In the genomic region with DNA sequence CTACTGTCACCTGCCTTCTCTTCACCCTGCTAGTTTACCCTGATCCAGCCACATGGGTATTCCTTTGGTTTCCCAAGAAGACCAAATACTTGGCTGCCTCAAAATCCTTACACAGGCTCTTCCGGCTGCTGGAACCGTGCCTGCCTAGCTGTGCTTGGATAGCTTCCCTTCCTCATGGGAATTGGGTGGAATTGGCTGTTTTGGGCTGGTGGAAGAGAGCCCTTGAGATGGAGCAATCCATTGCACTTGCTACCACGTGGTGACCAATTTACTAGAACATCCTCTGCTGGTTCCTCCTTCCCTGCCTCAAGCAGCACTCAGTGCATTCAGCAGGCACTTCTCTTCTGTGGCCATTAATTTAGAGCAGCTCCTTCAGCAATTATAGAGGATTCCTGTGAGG, we compare ENCODE assay signal across 15 cellular contexts.
DNase-seq lines count a peak whose midpoint lies in the region; ATAC-seq and TF ChIP-seq lines count a peak whose summit lies in the region.
"Had no signal": no experiment of that assay in that cellular context is flagged by ENCODE, and none has a peak within 500 bp of the region (broad histone marks: within the 10 kb centered on the region; RNA-seq: fewer than 3 reads in every experiment).

No MANE protein-coding gene starts in this region.

- H3K27me3 ChIP-seq in GM23248 (replicated peaks; ENCODE audit: insufficient read depth) = no peaks in the 10 kb centered on the region
- H3K27me3 ChIP-seq in heart right ventricle = peaks cover 0 to 50% (median 0%) of the 10 kb centered on the region in 7 donors
- no peaks in the 10 kb centered on the region for H3K27me3 ChIP-seq in testis
- no peaks in the 10 kb centered on the region for H3K27me3 ChIP-seq in CD4-positive, alpha-beta T cell (ENCODE audit: control insufficient read depth, insufficient read depth, low read length)
- H3K27me3 ChIP-seq in stomach = no peaks in the 10 kb centered on the region
- H3K27me3 ChIP-seq: brain microvascular endothelial cell, transverse colon had no signal

- H3K27ac Mint-ChIP-seq in T-helper 17 cell = peak overlapping the region; percentile 34
- no peak overlapping the region for H3K27ac Mint-ChIP-seq in CD4-positive, alpha-beta T cell
- H3K27ac Mint-ChIP-seq: activated naive CD8-positive, alpha-beta T cell; activated T-helper 1 cell treated with anti-CD3 and anti-CD28 coated beads, Interleukin-12 subunit alpha, Interleukin-12 subunit beta, Interleukin-2, Interleukin-4 antibody, amounts not matched to agents 30 ng/mL and 10 ng/mL and 1 ng/mL, durations not matched to agents 14 hours and 24 hours and 36 hours; B cell had no signal

- ATAC-seq in T-helper 17 cell (no peak), heart right ventricle (peak in 7 of 8 donors; percentile 30 to 76 (median 49))
- ATAC-seq in CD4-positive, alpha-beta T cell (ENCODE audit: poor library complexity) = no peak

- POLR2A ChIA-PET in CD4-positive, alpha-beta T cell (lab: Charles Lee) = no interaction called here

- H3K4me1 Mint-ChIP-seq in T-helper 17 cell = peaks cover 4% of the 10 kb centered on the region
- no peaks in the 10 kb centered on the region for H3K4me1 Mint-ChIP-seq in CD4-positive, alpha-beta T cell (ENCODE audit: low read depth)

- H3K27me3 Mint-ChIP-seq in T-helper 17 cell = no peaks in the 10 kb centered on the region
- H3K27me3 Mint-ChIP-seq in CD4-positive, alpha-beta T cell = no peaks in the 10 kb centered on the region
- H3K27me3 Mint-ChIP-seq: activated naive CD8-positive, alpha-beta T cell; B cell had no signal

- H3K9ac ChIP-seq in GM23248 = no peak overlapping the region

- H3K4me3 Mint-ChIP-seq in T-helper 17 cell = no peak overlapping the region
- no peak overlapping the region for H3K4me3 Mint-ChIP-seq in CD4-positive, alpha-beta T cell
- H3K4me3 Mint-ChIP-seq: activated naive CD8-positive, alpha-beta T cell; activated T-helper 1 cell treated with anti-CD3 and anti-CD28 coated beads, Interleukin-12 subunit alpha, Interleukin-12 subunit beta, Interleukin-2, Interleukin-4 antibody, amounts not matched to agents 30 ng/mL and 10 ng/mL and 1 ng/mL, durations not matched to agents 14 hours and 24 hours and 36 hours; B cell had no signal

- DNase-seq in GM23248 = peak; percentile 6
- DNase-seq in T-helper 17 cell = no peak
- DNase-seq in heart right ventricle = peak; percentile 22 to 34
- DNase-seq in testis = peak; percentile 19
- no peak for DNase-seq in LoVo (ENCODE audit: low spot score)
- no peak for DNase-seq in CD4-positive, alpha-beta T cell
- no peak for DNase-seq in stomach
- DNase-seq: activated CD4-positive, CD25-positive, alpha-beta regulatory T cell treated with anti-CD3 and anti-CD28 coated beads, Interleukin-2, amount 50 U/mL, for 72 hours; NCI-H446 treated with DMSO at 0.1 percent for 48 hours; SHP77 had no signal

- in situ Hi-C loops in GM23248 (cut with MboI) = no loop called here

- no peak overlapping the region for H3K4me3 ChIP-seq in GM23248
- H3K4me3 ChIP-seq in heart right ventricle = no peak overlapping the region
- no peak overlapping the region for H3K4me3 ChIP-seq in testis
- no peak overlapping the region for H3K4me3 ChIP-seq in stomach
- H3K4me3 ChIP-seq: transverse colon had no signal

- H3K36me3 ChIP-seq in GM23248 (ENCODE audit: low read depth) (no peaks in the 10 kb centered on the region), heart right ventricle (no peaks in the 10 kb centered on the region), testis (ENCODE audit: low read depth, missing control alignments) (no peaks in the 10 kb centered on the region), stomach (no peaks in the 10 kb centered on the region)
- H3K36me3 ChIP-seq: brain microvascular endothelial cell, transverse colon had no signal

- intact Hi-C loops in heart right ventricle (cut with DNase I) = loop anchor here in 4 of 10 donors (2.0 to 10.0 kb wide), 4 partner anchors 122 to 289 kb away; a partner anchor contains a TSS
- intact Hi-C loops in testis (cut with DNase I; ENCODE audit: low total_unique reads) = no loop called here
- intact Hi-C loops in CD4-positive, alpha-beta T cell (cut with DNase I, micrococcal nuclease) = loop anchor here in 1 of 2 experiments (5.0 to 10.0 kb wide), 3 partner anchors 212 to 479 kb away; a partner anchor contains a TSS
- intact Hi-C loops in stomach (cut with DNase I; ENCODE audit: low total_unique reads) = no loop called here

- no peak overlapping the region for H2AFZ ChIP-seq in GM23248

- no peak overlapping the region for H3K4me2 ChIP-seq in GM23248 (ENCODE audit: unreplicated experiment)

- H3K9me2 ChIP-seq in GM23248 (ENCODE audit: insufficient read depth) = no peaks in the 10 kb centered on the region

- TF ChIP-seq POLR2A in testis (IDR thresholded peaks at IDR 0.05) = no peak
- TF ChIP-seq POLR2A in stomach (IDR thresholded peaks at IDR 0.05) = no peak

- H4K20me1 ChIP-seq in GM23248 (ENCODE audit: insufficient read depth) = no peaks in the 10 kb centered on the region

- no peak for TF ChIP-seq EP300 in stomach (IDR thresholded peaks at IDR 0.05)

- H3K9me3 ChIP-seq in GM23248 (ENCODE audit: low read depth) (no peaks in the 10 kb centered on the region), T-helper 17 cell (ENCODE audit: control insufficient read depth, low read length, poor library complexity, severe bottlenecking) (no peaks in the 10 kb centered on the region), heart right ventricle (no peaks in the 10 kb centered on the region), testis (no peaks in the 10 kb centered on the region), stomach (no peaks in the 10 kb centered on the region)
- H3K9me3 ChIP-seq in CD4-positive, alpha-beta T cell (ENCODE audit: control insufficient read depth, low read length) = no peaks in the 10 kb centered on the region
- H3K9me3 ChIP-seq: transverse colon had no signal

- H3K79me2 ChIP-seq in GM23248 (ENCODE audit: insufficient read depth) = no peaks in the 10 kb centered on the region

- no peaks in the 10 kb centered on the region for H3K9me3 Mint-ChIP-seq in CD4-positive, alpha-beta T cell
- H3K9me3 Mint-ChIP-seq: activated T-helper 1 cell treated with anti-CD3 and anti-CD28 coated beads, Interleukin-12 subunit alpha, Interleukin-12 subunit beta, Interleukin-2, Interleukin-4 antibody, amounts not matched to agents 30 ng/mL and 10 ng/mL and 1 ng/mL, durations not matched to agents 14 hours and 24 hours and 36 hours had no signal

- no peaks in the 10 kb centered on the region for H3F3A ChIP-seq in GM23248 (ENCODE audit: insufficient read depth)

- no peak for TF ChIP-seq CTCF in heart right ventricle (IDR thresholded peaks at IDR 0.05)
- no peak for TF ChIP-seq CTCF in testis (IDR thresholded peaks at IDR 0.05)
- TF ChIP-seq CTCF in CD4-positive, alpha-beta T cell (IDR thresholded peaks at IDR 0.05) = no peak
- no peak for TF ChIP-seq CTCF in stomach (IDR thresholded peaks at IDR 0.05)

- 32 to 34% methylated on average over 3 of the region's 3 CpGs for WGBS in GM23248 (ENCODE audit: low coverage in 1 of 2, low lambda C conversion rate in 2 of 2, missing lambda C conversion rate in 2 of 2), 2 experiments
- WGBS in heart right ventricle, 2 donors = 45 to 47% methylated on average over 3 of the region's 3 CpGs
- WGBS in testis, 2 donors = 52 to 55% methylated on average over 2 to 3 of the region's 3 CpGs
- WGBS in stomach, 5 donors = 52 to 71% (median 64%) methylated on average over 3 of the region's 3 CpGs

- H3K36me3 Mint-ChIP-seq in T-helper 17 cell (ENCODE audit: low read depth) = no peaks in the 10 kb centered on the region
- no peaks in the 10 kb centered on the region for H3K36me3 Mint-ChIP-seq in CD4-positive, alpha-beta T cell (ENCODE audit: low read depth)
- H3K36me3 Mint-ChIP-seq: activated naive CD8-positive, alpha-beta T cell had no signal

- no peaks in the 10 kb centered on the region for H3K4me1 ChIP-seq in GM23248 (ENCODE audit: insufficient read depth)
- H3K4me1 ChIP-seq in heart right ventricle = peaks cover 0 to 20% (median 0%) of the 10 kb centered on the region in 9 donors
- H3K4me1 ChIP-seq in testis = no peaks in the 10 kb centered on the region
- no peaks in the 10 kb centered on the region for H3K4me1 ChIP-seq in stomach
- H3K4me1 ChIP-seq: transverse colon had no signal

- CTCF ChIA-PET in CD4-positive, alpha-beta T cell (lab: Charles Lee) = no interaction called here

- H3K27ac ChIP-seq in GM23248 (no peak overlapping the region), heart right ventricle (no peak overlapping the region), testis (no peak overlapping the region), stomach (no peak overlapping the region)
- H3K27ac ChIP-seq in CD4-positive, alpha-beta T cell (ENCODE audit: low read depth, low read length) = no peak overlapping the region
- H3K27ac ChIP-seq: brain microvascular endothelial cell, transverse colon had no signal

Comparison
In these comparisons a context has a peak if more than half of its experiments do, and no peak if none do; other contexts are left out.
1. DNase-seq: peak in GM23248 (single experiment), heart right ventricle (2 of 2) and testis (single experiment); none in T-helper 17 cell (0 of 3), LoVo (single experiment), CD4-positive, alpha-beta T cell (0 of 10) and stomach (single experiment).
2. ATAC-seq: peak in heart right ventricle (7 of 8); none in T-helper 17 cell (single experiment) and CD4-positive, alpha-beta T cell (single experiment).